ENCODE assay signal across 18 cellular contexts in genomic region chr2:101047774-101048173, GRCh38. TPM values are rescaled to one million over a fixed set of nuclear protein-coding genes. Genes with fewer than 3 reads are reported as not detected.
A peak's percentile ranks its signal among the peaks of the same experiment; 100 is the strongest.
DNase-seq lines count a peak whose midpoint lies in the region; ATAC-seq and TF ChIP-seq lines count a peak whose summit lies in the region.
"Had no signal": no experiment of that assay in that cellular context is flagged by ENCODE, and none has a peak within 500 bp of the region (broad histone marks: within the 10 kb centered on the region; RNA-seq: fewer than 3 reads in every experiment).

No MANE protein-coding gene starts in this region.

- no peaks in the 10 kb centered on the region for H3K79me2 ChIP-seq in H9 (ENCODE audit: insufficient read depth, low read length)

- H3K4me3 Mint-ChIP-seq in H9, result no peak overlapping the region
- H3K4me3 Mint-ChIP-seq: activated CD4-positive, alpha-beta T cell treated with anti-CD3 and anti-CD28 coated beads, Interleukin-2, amount 10 ng/mL, durations not matched to agents 7 days and 5 days; activated naive CD8-positive, alpha-beta T cell treated with anti-CD3 and anti-CD28 coated beads, Interleukin-2, amount 50 U/mL, for 24 hours; nephron had no signal

- H3K9me3 ChIP-seq in right atrium auricular region (no peaks in the 10 kb centered on the region), upper lobe of right lung (no peaks in the 10 kb centered on the region), H9 (ENCODE audit: control insufficient read depth, low read depth, low read length) (no peaks in the 10 kb centered on the region)
- H3K9me3 ChIP-seq: uterus had no signal

- H2BK20ac ChIP-seq in H9 (ENCODE audit: low read depth, low read length, poor library complexity, severe bottlenecking), result no peak overlapping the region

- no peaks in the 10 kb centered on the region for H3K27me3 Mint-ChIP-seq in H9 (ENCODE audit: low read depth)
- H3K27me3 Mint-ChIP-seq: activated CD4-positive, alpha-beta T cell treated with anti-CD3 and anti-CD28 coated beads, Interleukin-2, amount 10 ng/mL, durations not matched to agents 7 days and 5 days; activated naive CD8-positive, alpha-beta T cell treated with anti-CD3 and anti-CD28 coated beads, Interleukin-2, amount 50 U/mL, for 24 hours had no signal

- peaks cover 25% of the 10 kb centered on the region for H3K36me3 ChIP-seq in right atrium auricular region
- peaks cover 15% of the 10 kb centered on the region for H3K36me3 ChIP-seq in upper lobe of right lung
- H3K36me3 ChIP-seq: uterus had no signal

- no peak overlapping the region; a peak in 1 of 7 replicates for H3K27ac Mint-ChIP-seq in H9
- H3K27ac Mint-ChIP-seq: activated CD4-positive, alpha-beta T cell treated with anti-CD3 and anti-CD28 coated beads, Interleukin-2, amount 10 ng/mL, durations not matched to agents 7 days and 5 days; activated naive CD8-positive, alpha-beta T cell treated with anti-CD3 and anti-CD28 coated beads, Interleukin-2, amount 50 U/mL, for 24 hours; activated T-helper 2 cell treated with anti-CD3 and anti-CD28 coated beads, Interferon-gamma antibody, Interleukin-2, Interleukin-4, amounts not matched to agents 10 μg/mL and 5 μg/mL and 100 μg/mL, durations not matched to agents 14 hours and 24 hours and 36 hours had no signal

- H4K20me1 ChIP-seq in H9 (ENCODE audit: control insufficient read depth, insufficient read depth, insufficient read length), result no peaks in the 10 kb centered on the region

- H3K27me3 ChIP-seq in right atrium auricular region (no peaks in the 10 kb centered on the region), upper lobe of right lung (no peaks in the 10 kb centered on the region), H9 (ENCODE audit: insufficient read depth, low read length) (no peaks in the 10 kb centered on the region)
- H3K27me3 ChIP-seq: BLaER1 treated with 17β-estradiol and CSF1 and Interleukin-3, amounts not matched to agents 10 nM and 100 nM; dorsolateral prefrontal cortex; uterus had no signal

- H3K79me1 ChIP-seq in H9 (ENCODE audit: insufficient read depth, low read depth, low read length, poor library complexity, severe bottlenecking), result no peaks in the 10 kb centered on the region

- H2BK12ac ChIP-seq in H9 (ENCODE audit: insufficient read length, low read depth, low read length), result no peak overlapping the region

- H3K9me3 Mint-ChIP-seq in H9, result 0 out of 5 replicates have a peak, but pooled peaks cover 0 to 4% of the 10 kb centered on the region in 2 experiments
- H3K9me3 Mint-ChIP-seq: activated CD4-positive, alpha-beta T cell treated with anti-CD3 and anti-CD28 coated beads, Interleukin-2, amount 10 ng/mL, durations not matched to agents 7 days and 5 days; activated naive CD8-positive, alpha-beta T cell treated with anti-CD3 and anti-CD28 coated beads, Interleukin-2, amount 50 U/mL, for 24 hours; activated T-helper 2 cell treated with anti-CD3 and anti-CD28 coated beads, Interferon-gamma antibody, Interleukin-2, Interleukin-4, amounts not matched to agents 10 μg/mL and 5 μg/mL and 100 μg/mL, durations not matched to agents 14 hours and 24 hours and 36 hours; nephron had no signal

- H4K91ac ChIP-seq in H9 (ENCODE audit: insufficient read length, low read depth, low read length), result no peak overlapping the region

- no peak overlapping the region for H4K5ac ChIP-seq in H9 (ENCODE audit: insufficient read length, low read depth, low read length)

- H3K9ac ChIP-seq in H9 (ENCODE audit: extremely low read depth, insufficient read length, low read length), result no peak overlapping the region
- H3K9ac ChIP-seq: BLaER1 treated with 17β-estradiol and CSF1 and Interleukin-3, amounts not matched to agents 10 nM and 100 nM had no signal

- no peaks in the 10 kb centered on the region for H3K23me2 ChIP-seq in H9 (ENCODE audit: insufficient read length, low read depth, low read length, poor library complexity, severe bottlenecking)

- H3K4me1 ChIP-seq in right atrium auricular region (peaks cover 0 to 14% of the 10 kb centered on the region in 2 donors), upper lobe of right lung (peaks cover 6% of the 10 kb centered on the region), H9 (ENCODE audit: insufficient read depth, low read length) (no peaks in the 10 kb centered on the region; the same call in 1 of the 2 replicates)
- H3K4me1 ChIP-seq: uterus had no signal

- intact Hi-C loops in Right ventricle myocardium superior (cut with DNase I), result no loop called here
- intact Hi-C loops in upper lobe of right lung (cut with DNase I), result no loop called here
- intact Hi-C loops in head of caudate nucleus (cut with DNase I), result no loop called here

- no peak overlapping the region for H2AFZ ChIP-seq in H9 (ENCODE audit: low read length)

- H3T11ph ChIP-seq in H9 (ENCODE audit: low read length), result no peak overlapping the region

- no peak overlapping the region for H3K18ac ChIP-seq in H9 (ENCODE audit: insufficient read length, low read depth, low read length)

- no peak overlapping the region for H3K27ac ChIP-seq in right atrium auricular region
- H3K27ac ChIP-seq in upper lobe of right lung, result no peak overlapping the region
- no peak overlapping the region for H3K27ac ChIP-seq in H9 (ENCODE audit: insufficient read length, low read depth, low read length)
- H3K27ac ChIP-seq: BLaER1 treated with 17β-estradiol and CSF1 and Interleukin-3, amounts not matched to agents 10 nM and 100 nM; dorsolateral prefrontal cortex; uterus had no signal

- no CpG with 5 or more reads among the region's 6 CpGs for WGBS in H9 (ENCODE audit: extremely low coverage, insufficient read length, low lambda C conversion rate)

- no peak overlapping the region for H3K4ac ChIP-seq in H9 (ENCODE audit: low read depth, low read length)

- no peak for TF ChIP-seq CTCF in right atrium auricular region (IDR thresholded peaks at IDR 0.05)
- no peak for TF ChIP-seq CTCF in upper lobe of right lung (IDR thresholded peaks at IDR 0.05)
- no peak for TF ChIP-seq CTCF in H9 (conservative IDR thresholded peaks at IDR 0.05)

- H3K23ac ChIP-seq in H9 (ENCODE audit: insufficient read length, low read depth, low read length), result no peak overlapping the region

- ATAC-seq in Right ventricle myocardium superior (ENCODE audit: poor library complexity), result peak; percentile 65
- peak; percentile 45 for ATAC-seq in upper lobe of right lung
- ATAC-seq: activated naive CD8-positive, alpha-beta T cell treated with anti-CD3 and anti-CD28 coated beads, Interleukin-2, amount 50 U/mL, for 24 hours had no signal

- no peak overlapping the region for H3K4me3 ChIP-seq in right atrium auricular region
- H3K4me3 ChIP-seq in upper lobe of right lung, result no peak overlapping the region
- H3K4me3 ChIP-seq: BLaER1 treated with 17β-estradiol and CSF1 and Interleukin-3, amounts not matched to agents 10 nM and 100 nM; dorsolateral prefrontal cortex; uterus had no signal

- H3K4me2 ChIP-seq in H9 (ENCODE audit: insufficient read depth, insufficient read length, low read length), result no peak overlapping the region
- H3K4me2 ChIP-seq: BLaER1 treated with 17β-estradiol and CSF1 and Interleukin-3, amounts not matched to agents 10 nM and 100 nM had no signal

- no peak overlapping the region for H3K56ac ChIP-seq in H9 (ENCODE audit: insufficient read length, low read depth, low read length)

- H2BK15ac ChIP-seq in H9 (ENCODE audit: low read depth, low read length), result no peak overlapping the region

- H4K8ac ChIP-seq in H9 (replicated peaks; ENCODE audit: insufficient read length, low read depth, low read length), result no peak overlapping the region

- no peak overlapping the region for H2BK120ac ChIP-seq in H9 (ENCODE audit: low read depth, low read length, poor library complexity, severe bottlenecking)

- DNase-seq in Right ventricle myocardium superior, result peak; percentile 72
- DNase-seq in right atrium auricular region (ENCODE audit: low spot score), result no peak
- DNase-seq in fibroblast of gingiva (ENCODE audit: low read depth), result peak; percentile 36
- DNase-seq in myocyte (ENCODE audit: low read depth), result peak; percentile 51
- no peak for DNase-seq in upper lobe of right lung
- DNase-seq in H9, result no peak
- no peak for DNase-seq in head of caudate nucleus
- DNase-seq in NCI-H524 (lab: John Stamatoyannopoulos, UW), result no peak
- DNase-seq: activated CD4-positive, alpha-beta T cell treated with anti-CD3 and anti-CD28 coated beads, Interleukin-2, amount 10 ng/mL, durations not matched to agents 7 days and 5 days; activated naive CD8-positive, alpha-beta T cell treated with anti-CD3 and anti-CD28 coated beads, Interleukin-2, amount 50 U/mL, for 24 hours; caudate nucleus; hippocampal formation; NCI-H1694 treated with DMSO at 0.1 percent for 48 hours had no signal

- no peak overlapping the region for H3K14ac ChIP-seq in H9 (ENCODE audit: insufficient read depth, low read length)

- peaks cover 16 to 30% (median 20%) of the 10 kb centered on the region in 3 experiments; a peak in 6 of 7 replicates for H3K36me3 Mint-ChIP-seq in H9 (ENCODE audit: insufficient read depth in 1 of 3, low read depth in 3 of 3)

- H2BK5ac ChIP-seq in H9 (ENCODE audit: insufficient read length, low read length), result no peak overlapping the region

- no peak overlapping the region for H2AK5ac ChIP-seq in H9 (ENCODE audit: insufficient read length, low read length)

- H3K4me1 Mint-ChIP-seq in H9, result peaks cover 16 to 21% of the 10 kb centered on the region in 2 experiments
- H3K4me1 Mint-ChIP-seq: activated CD4-positive, alpha-beta T cell treated with anti-CD3 and anti-CD28 coated beads, Interleukin-2, amount 10 ng/mL, durations not matched to agents 7 days and 5 days; activated naive CD8-positive, alpha-beta T cell treated with anti-CD3 and anti-CD28 coated beads, Interleukin-2, amount 50 U/mL, for 24 hours had no signal

RNA-seq across cellular contexts. Expression of gene RPL31, which starts 45.7 kb away (rescaled TPM):
- total RNA-seq in Right ventricle myocardium superior, result 756 TPM
- total RNA-seq in right atrium auricular region, result 100 to 1,000 TPM; 437 to 813 TPM
- total RNA-seq in myocyte, result 637 and 797 TPM in 2 replicates
- polyA plus RNA-seq in myocyte (2012), result 2,509 TPM
- total RNA-seq in upper lobe of right lung, result 1,071 TPM
- 1,893 and 1,918 TPM in 2 replicates for total RNA-seq in H9 (2021)

Comparison
In these comparisons a context has a peak if more than half of its experiments do, and no peak if none do; other contexts are left out.
1. DNase-seq: peak in Right ventricle myocardium superior (single experiment), fibroblast of gingiva (single experiment) and myocyte (single experiment); none in right atrium auricular region (single experiment), upper lobe of right lung (single experiment), H9 (single experiment), head of caudate nucleus (0 of 42) and NCI-H524 (0 of 2).